25 cellular contexts compared by ENCODE assay signal in the genomic region with DNA sequence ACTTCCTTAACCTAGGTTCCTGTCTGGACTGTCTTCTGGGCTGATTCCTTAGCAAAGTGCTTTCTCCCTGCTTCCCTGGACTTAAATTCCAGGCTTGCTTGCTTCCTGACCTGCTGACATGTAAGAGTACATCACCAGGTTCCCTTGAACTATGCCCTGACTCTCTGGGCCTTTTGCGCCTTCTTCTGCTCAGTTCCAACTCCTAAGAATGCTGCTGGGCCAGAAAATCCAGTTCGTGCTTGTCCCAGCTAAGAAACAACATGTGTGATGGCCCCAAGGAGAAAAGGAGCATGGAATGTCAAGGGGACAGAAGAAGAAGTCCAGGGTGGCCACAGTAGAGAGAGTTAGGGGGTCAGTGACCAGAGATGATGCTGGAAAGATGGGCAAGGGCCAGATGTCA. TPM values are rescaled to one million over a fixed set of nuclear protein-coding genes. Genes with fewer than 3 reads are reported as not detected.
DNase-seq lines count a peak whose midpoint lies in the region; ATAC-seq and TF ChIP-seq lines count a peak whose summit lies in the region.
"Had no signal": no experiment of that assay in that cellular context is flagged by ENCODE, and none has a peak within 500 bp of the region (broad histone marks: within the 10 kb centered on the region; RNA-seq: fewer than 3 reads in every experiment).

No MANE protein-coding gene starts in this region.

- no peaks in the 10 kb centered on the region for H3K36me3 ChIP-seq in PC-9 (ENCODE audit: low read depth)
- no peaks in the 10 kb centered on the region for H3K36me3 ChIP-seq in prostate gland
- no peaks in the 10 kb centered on the region for H3K36me3 ChIP-seq in esophagus muscularis mucosa
- H3K36me3 ChIP-seq: MG63, Peyer's patch had no signal

- POLR2A ChIA-PET in PC-9 (lab: Charles Lee; ENCODE audit: unreplicated experiment) = interaction anchor here (0.6 kb wide), 1 partner anchor 738 kb away, joined by 3 read pairs; no protein-coding TSS in a partner anchor

- H3K9me2 ChIP-seq in PC-9 (ENCODE audit: insufficient read depth) = no peaks in the 10 kb centered on the region
- H3K9me2 ChIP-seq: SK-N-SH had no signal

- peak overlapping the region; percentile 63 for H3K4me2 ChIP-seq in PC-9
- H3K4me2 ChIP-seq: A549, SK-N-SH had no signal

- TF ChIP-seq POLR2A in prostate gland (IDR thresholded peaks at IDR 0.05) (no peak), esophagus muscularis mucosa (IDR thresholded peaks at IDR 0.05; ENCODE audit: low read depth) (no peak)

- H3K27ac ChIP-seq in PC-9 (peak overlapping the region; percentile 71), prostate gland (no peak overlapping the region), esophagus muscularis mucosa (replicated peaks in 1 of 4) (no peak overlapping the region)
- H3K27ac ChIP-seq: A549, Peyer's patch had no signal

- TF ChIP-seq CTCF in PC-9 (conservative IDR thresholded peaks at IDR 0.05) = no peak
- TF ChIP-seq CTCF in prostate gland (IDR thresholded peaks at IDR 0.05) = no peak
- no peak for TF ChIP-seq CTCF in esophagus muscularis mucosa (IDR thresholded peaks at IDR 0.05)

- DNase-seq in ELF-1 (ENCODE audit: low read depth, low spot score) (peak; percentile 85), PC-9 (peak; percentile 76 to 94), islet precursor cell (peak; percentile 91), ureter (ENCODE audit: low spot score) (peak; percentile 62), prostate gland (ENCODE audit: low spot score) (no peak), esophagus muscularis mucosa (ENCODE audit: extremely low spot score) (no peak)
- DNase-seq: AML-193; C1 segment of cervical spinal cord; CD4-positive, alpha-beta memory T cell; COR-L47; DMS 273 treated with DMSO at 0.1 percent for 48 hours; DMS79; Kasumi-1; MG63; NCI-H2029; NCI-H526 treated with DMSO at 0.1 percent for 48 hours; Peyer's patch; SIG-M5; SK-N-SH; SW 1271 had no signal

- peaks cover 14% of the 10 kb centered on the region for H3F3A ChIP-seq in PC-9 (ENCODE audit: insufficient read depth, low read depth)

- CTCF ChIA-PET in PC-9 (lab: Charles Lee) = no interaction called here

- H2AFZ ChIP-seq in PC-9 = no peak overlapping the region

- no peaks in the 10 kb centered on the region for H3K27me3 ChIP-seq in PC-9 (ENCODE audit: insufficient read depth, low read depth)
- no peaks in the 10 kb centered on the region for H3K27me3 ChIP-seq in prostate gland (replicated peaks; ENCODE audit: insufficient read depth)
- no peaks in the 10 kb centered on the region for H3K27me3 ChIP-seq in esophagus muscularis mucosa
- H3K27me3 ChIP-seq: Peyer's patch had no signal

- H3K79me2 ChIP-seq in PC-9 (ENCODE audit: low read depth) = no peaks in the 10 kb centered on the region

- peaks cover 58% of the 10 kb centered on the region for H3K4me1 ChIP-seq in PC-9 (replicated peaks; ENCODE audit: insufficient read depth)
- no peaks in the 10 kb centered on the region for H3K4me1 ChIP-seq in prostate gland (replicated peaks)
- H3K4me1 ChIP-seq in esophagus muscularis mucosa = no peaks in the 10 kb centered on the region
- H3K4me1 ChIP-seq: A549, Peyer's patch had no signal

- H3K4me3 ChIP-seq in PC-9 = peak overlapping the region; percentile 1; the same call in 1 of the 2 replicates
- no peak overlapping the region for H3K4me3 ChIP-seq in prostate gland
- H3K4me3 ChIP-seq in esophagus muscularis mucosa = no peak overlapping the region
- H3K4me3 ChIP-seq: A549, K562, MG63, Peyer's patch had no signal

- BruUV-seq in PC-9 (replicated peaks; lab: Mats Ljungman, UMichigan) = no TSS peak

- 72% methylated on average over 2 of the region's 2 CpGs for WGBS in prostate gland
- WGBS in esophagus muscularis mucosa = 98% methylated on average over 2 of the region's 2 CpGs

- ATAC-seq in HG03039 (IDR thresholded peaks at IDR 0.05; ENCODE audit: unreplicated experiment) = no peak
- ATAC-seq: A549, HCT116, HepG2, K562 had no signal

- H3K9me3 ChIP-seq in PC-9 (ENCODE audit: insufficient read depth, low read depth) (no peaks in the 10 kb centered on the region; the same call in 1 of the 2 replicates), prostate gland (no peaks in the 10 kb centered on the region), esophagus muscularis mucosa (peaks cover 0 to 7% (median 0%) of the 10 kb centered on the region in 4 donors)
- H3K9me3 ChIP-seq: A549, MG63, Peyer's patch, SK-N-SH had no signal

- H4K20me1 ChIP-seq in PC-9 (ENCODE audit: insufficient read depth) = no peaks in the 10 kb centered on the region

- intact Hi-C loops in PC-9 (cut with micrococcal nuclease; ENCODE audit: unreplicated experiment) (loop anchor here (2.0 to 5.0 kb wide), 3 partner anchors 15 to 43 kb away; partner anchors contain the start of gene MBNL2), prostate gland (cut with DNase I) (no loop called here), esophagus muscularis mucosa (cut with DNase I) (no loop called here)

- TF ChIP-seq EP300 in esophagus muscularis mucosa (IDR thresholded peaks at IDR 0.05) = no peak

RNA-seq across cellular contexts. Expression of gene MBNL2, which starts 42.6 kb away (rescaled TPM):
- total RNA-seq in PC-9 (2021) = 57.7 and 91.3 TPM in 2 replicates
- total RNA-seq in ureter = 89.0 TPM
- total RNA-seq in prostate gland = 10 to 100 TPM; 59.1 to 85.7 TPM
- total RNA-seq in esophagus muscularis mucosa = 100 to 1,000 TPM in 2 of 4 donors, 10 to 100 TPM in 2; 92.8 to 132 (median 101) TPM

Comparison
In these comparisons a context has a peak if more than half of its experiments do, and no peak if none do; other contexts are left out.
1. DNase-seq: peak in ELF-1 (single experiment), PC-9 (2 of 2), islet precursor cell (single experiment) and ureter (single experiment); none in prostate gland (single experiment) and esophagus muscularis mucosa (single experiment).